Comparison of ENCODE assay signal across 17 cellular contexts in genomic region chr9:77903666-77904248, GRCh38.
"Had no signal": no experiment of that assay in that cellular context is flagged by ENCODE, and none has a peak within 500 bp of the region (broad histone marks: within the 10 kb centered on the region; RNA-seq: fewer than 3 reads in every experiment).

No MANE protein-coding gene starts in this region.

- H3K4me3 Mint-ChIP-seq: activated CD4-positive, alpha-beta memory T cell treated with anti-CD3 and anti-CD28 coated beads for 36 hours; activated CD8-positive, alpha-beta memory T cell treated with anti-CD3 and anti-CD28 coated beads, Interleukin-2, amount 10 ng/mL, durations not matched to agents 7 days and 5 days; activated naive CD4-positive, alpha-beta T cell treated with anti-CD3 and anti-CD28 coated beads, Interleukin-2, amount 50 U/mL, for 24 hours; brain; naive thymus-derived CD4-positive, alpha-beta T cell; T-helper 2 cell treated with Interferon-gamma antibody and Interleukin-4, amounts not matched to agents 5 μg/mL and 100 μg/mL, for 36 hours had no signal

- H3K27ac ChIP-seq: adrenal gland, colonic mucosa, stomach, testis had no signal

- H3K27ac Mint-ChIP-seq: activated CD4-positive, alpha-beta memory T cell treated with anti-CD3 and anti-CD28 coated beads for 36 hours; activated CD8-positive, alpha-beta memory T cell treated with anti-CD3 and anti-CD28 coated beads, Interleukin-2, amount 10 ng/mL, durations not matched to agents 7 days and 5 days; T-helper 2 cell treated with Interferon-gamma antibody and Interleukin-4, amounts not matched to agents 5 μg/mL and 100 μg/mL, for 36 hours had no signal

- DNase-seq: activated CD4-positive, alpha-beta memory T cell treated with anti-CD3 and anti-CD28 coated beads for 36 hours; activated CD4-positive, alpha-beta T cell treated with anti-CD3 and anti-CD28 coated beads for 1 hour; activated CD8-positive, alpha-beta memory T cell treated with anti-CD3 and anti-CD28 coated beads, Interleukin-2, amount 10 ng/mL, durations not matched to agents 7 days and 5 days; activated effector memory CD4-positive, alpha-beta T cell treated with Interleukin-2 at 50 U/mL for 16 hours; activated T-cell treated with anti-CD3 and anti-CD28 coated beads, Interleukin-2, amount 50 U/mL, for 1 hour; adrenal gland; central memory CD4-positive, alpha-beta T cell; colonic mucosa; mammary epithelial cell; mucosa of descending colon; naive thymus-derived CD4-positive, alpha-beta T cell; stimulated activated CD4-positive, alpha-beta T cell treated with anti-CD3 and anti-CD28 coated beads, Interleukin-1b, Interleukin-23, amount 100 ng/mL, for 48 hours; stomach; testis had no signal

- H3K27me3 Mint-ChIP-seq: activated CD4-positive, alpha-beta memory T cell treated with anti-CD3 and anti-CD28 coated beads for 36 hours; activated CD8-positive, alpha-beta memory T cell treated with anti-CD3 and anti-CD28 coated beads, Interleukin-2, amount 10 ng/mL, durations not matched to agents 7 days and 5 days; activated naive CD4-positive, alpha-beta T cell treated with anti-CD3 and anti-CD28 coated beads, Interleukin-2, amount 50 U/mL, for 24 hours; brain; naive thymus-derived CD4-positive, alpha-beta T cell had no signal

- H3K27me3 ChIP-seq: adrenal gland, colonic mucosa, stomach, testis had no signal

- H3K4me3 ChIP-seq: adrenal gland, colonic mucosa, mucosa of descending colon, stomach, testis had no signal

- H3K9me3 Mint-ChIP-seq: activated CD4-positive, alpha-beta memory T cell treated with anti-CD3 and anti-CD28 coated beads for 36 hours; activated naive CD4-positive, alpha-beta T cell treated with anti-CD3 and anti-CD28 coated beads, Interleukin-2, amount 50 U/mL, for 24 hours; brain; naive thymus-derived CD4-positive, alpha-beta T cell; T-helper 2 cell treated with Interferon-gamma antibody and Interleukin-4, amounts not matched to agents 5 μg/mL and 100 μg/mL, for 36 hours had no signal
